1 cellular context compared by ENCODE assay signal in genomic region chr10:1044146-1044545, GRCh38.
TF ChIP-seq lines count a peak whose summit lies in the region.

No MANE protein-coding gene starts in this region.

TF ChIP-seq in WTC11, 78 proteins besides CTCF, POLR2A, EP300 and RAD21 (continued from another document):
- TF ChIP-seq FOXP4 (CRISPR knock-in tag; IDR thresholded peaks at IDR 0.05) (no peak), ZNF219 (CRISPR knock-in tag; IDR thresholded peaks at IDR 0.05; ENCODE audit: borderline replicate concordance) (no peak), E2F5 (CRISPR knock-in tag; IDR thresholded peaks at IDR 0.05) (no peak), OVOL2 (CRISPR knock-in tag; IDR thresholded peaks at IDR 0.05; ENCODE audit: borderline replicate concordance) (no peak), JUN (CRISPR knock-in tag; IDR thresholded peaks at IDR 0.05) (no peak), CREB1 (CRISPR knock-in tag; IDR thresholded peaks at IDR 0.05) (no peak), ZNF532 (CRISPR knock-in tag; IDR thresholded peaks at IDR 0.05; ENCODE audit: borderline replicate concordance) (no peak), SOX15 (CRISPR knock-in tag; IDR thresholded peaks at IDR 0.05) (no peak)
- TF ChIP-seq, protein P1, sequence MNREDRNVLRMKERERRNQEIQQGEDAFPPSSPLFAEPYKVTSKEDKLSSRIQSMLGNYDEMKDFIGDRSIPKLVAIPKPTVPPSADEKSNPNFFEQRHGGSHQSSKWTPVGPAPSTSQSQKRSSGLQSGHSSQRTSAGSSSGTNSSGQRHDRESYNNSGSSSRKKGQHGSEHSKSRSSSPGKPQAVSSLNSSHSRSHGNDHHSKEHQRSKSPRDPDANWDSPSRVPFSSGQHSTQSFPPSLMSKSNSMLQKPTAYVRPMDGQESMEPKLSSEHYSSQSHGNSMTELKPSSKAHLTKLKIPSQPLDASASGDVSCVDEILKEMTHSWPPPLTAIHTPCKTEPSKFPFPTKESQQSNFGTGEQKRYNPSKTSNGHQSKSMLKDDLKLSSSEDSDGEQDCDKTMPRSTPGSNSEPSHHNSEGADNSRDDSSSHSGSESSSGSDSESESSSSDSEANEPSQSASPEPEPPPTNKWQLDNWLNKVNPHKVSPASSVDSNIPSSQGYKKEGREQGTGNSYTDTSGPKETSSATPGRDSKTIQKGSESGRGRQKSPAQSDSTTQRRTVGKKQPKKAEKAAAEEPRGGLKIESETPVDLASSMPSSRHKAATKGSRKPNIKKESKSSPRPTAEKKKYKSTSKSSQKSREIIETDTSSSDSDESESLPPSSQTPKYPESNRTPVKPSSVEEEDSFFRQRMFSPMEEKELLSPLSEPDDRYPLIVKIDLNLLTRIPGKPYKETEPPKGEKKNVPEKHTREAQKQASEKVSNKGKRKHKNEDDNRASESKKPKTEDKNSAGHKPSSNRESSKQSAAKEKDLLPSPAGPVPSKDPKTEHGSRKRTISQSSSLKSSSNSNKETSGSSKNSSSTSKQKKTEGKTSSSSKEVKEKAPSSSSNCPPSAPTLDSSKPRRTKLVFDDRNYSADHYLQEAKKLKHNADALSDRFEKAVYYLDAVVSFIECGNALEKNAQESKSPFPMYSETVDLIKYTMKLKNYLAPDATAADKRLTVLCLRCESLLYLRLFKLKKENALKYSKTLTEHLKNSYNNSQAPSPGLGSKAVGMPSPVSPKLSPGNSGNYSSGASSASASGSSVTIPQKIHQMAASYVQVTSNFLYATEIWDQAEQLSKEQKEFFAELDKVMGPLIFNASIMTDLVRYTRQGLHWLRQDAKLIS (CRISPR knock-in tag; IDR thresholded peaks at IDR 0.05; ENCODE audit: borderline replicate concordance): no peak
